In genomic region chr1:182147136-182147815, GRCh38 we compare ENCODE assay signal across 10 cellular contexts.
A peak's percentile ranks its signal among the peaks of the same experiment; 100 is the strongest.
DNase-seq lines count a peak whose midpoint lies in the region; ATAC-seq and TF ChIP-seq lines count a peak whose summit lies in the region.
"Had no signal": no experiment of that assay in that cellular context is flagged by ENCODE, and none has a peak within 500 bp of the region (broad histone marks: within the 10 kb centered on the region; RNA-seq: fewer than 3 reads in every experiment).

No MANE protein-coding gene starts in this region.

- H3K4me3 ChIP-seq in skeletal muscle tissue (ENCODE audit: low read length in 3 of 3) = no peak overlapping the region
- H3K4me3 ChIP-seq: heart left ventricle had no signal

- no peak overlapping the region for H3K27ac Mint-ChIP-seq in H9
- H3K27ac Mint-ChIP-seq: activated T-helper 1 cell treated with anti-CD3 and anti-CD28 coated beads, Interleukin-12 subunit alpha, Interleukin-12 subunit beta, Interleukin-2, Interleukin-4 antibody, amounts not matched to agents 30 ng/mL and 10 ng/mL and 1 ng/mL, durations not matched to agents 14 hours and 24 hours and 36 hours had no signal

- H3K79me2 ChIP-seq in H9 (ENCODE audit: insufficient read depth, low read length) = no peaks in the 10 kb centered on the region

- no peaks in the 10 kb centered on the region for H3K9me3 Mint-ChIP-seq in H9
- H3K9me3 Mint-ChIP-seq: activated T-helper 1 cell treated with anti-CD3 and anti-CD28 coated beads, Interleukin-12 subunit alpha, Interleukin-12 subunit beta, Interleukin-2, Interleukin-4 antibody, amounts not matched to agents 30 ng/mL and 10 ng/mL and 1 ng/mL, durations not matched to agents 14 hours and 24 hours and 36 hours had no signal

- H3K27ac ChIP-seq in skeletal muscle tissue (ENCODE audit: low read depth, low read length) = peak overlapping the region; percentile 36
- no peak overlapping the region for H3K27ac ChIP-seq in H9 (ENCODE audit: insufficient read length, low read depth, low read length)

- H3K9ac ChIP-seq in skeletal muscle tissue (ENCODE audit: low read depth in 1 of 3, low read length in 3 of 3) = no peak overlapping the region
- no peak overlapping the region for H3K9ac ChIP-seq in H9 (ENCODE audit: extremely low read depth, insufficient read length, low read length)

- no peak overlapping the region for H4K8ac ChIP-seq in H9 (replicated peaks; ENCODE audit: insufficient read length, low read depth, low read length)

- peaks cover 17 to 26% of the 10 kb centered on the region in 2 experiments for H3K4me1 Mint-ChIP-seq in H9

- H3K9me3 ChIP-seq in skeletal muscle tissue (ENCODE audit: control insufficient read depth in 3 of 3, low read length in 3 of 3) (no peaks in the 10 kb centered on the region), H9 (ENCODE audit: control insufficient read depth, low read depth, low read length) (no peaks in the 10 kb centered on the region)
- H3K9me3 ChIP-seq: heart left ventricle had no signal

- TF ChIP-seq CTCF in H9 (conservative IDR thresholded peaks at IDR 0.05) = no peak

- no CpG with 5 or more reads among the region's 4 CpGs for WGBS in H9 (ENCODE audit: extremely low coverage, insufficient read length, low lambda C conversion rate)

- no peak overlapping the region for H3K4me2 ChIP-seq in H9 (ENCODE audit: insufficient read depth, insufficient read length, low read length)

- no peaks in the 10 kb centered on the region for H3K79me1 ChIP-seq in H9 (ENCODE audit: insufficient read depth, low read depth, low read length, poor library complexity, severe bottlenecking)

- no peak overlapping the region for H2AFZ ChIP-seq in H9 (ENCODE audit: low read length)

- H3K4me1 ChIP-seq in skeletal muscle tissue (ENCODE audit: control insufficient read depth in 3 of 3, insufficient read depth in 3 of 3, low read length in 3 of 3) = peaks cover 28 to 30% (median 30%) of the 10 kb centered on the region in 3 donors
- H3K4me1 ChIP-seq in H9 (ENCODE audit: insufficient read depth, low read length) = no peaks in the 10 kb centered on the region

- no peak overlapping the region for H2BK15ac ChIP-seq in H9 (ENCODE audit: low read depth, low read length)

- no peak overlapping the region for H3K4me3 Mint-ChIP-seq in H9
- H3K4me3 Mint-ChIP-seq: activated T-helper 1 cell treated with anti-CD3 and anti-CD28 coated beads, Interleukin-12 subunit alpha, Interleukin-12 subunit beta, Interleukin-2, Interleukin-4 antibody, amounts not matched to agents 30 ng/mL and 10 ng/mL and 1 ng/mL, durations not matched to agents 14 hours and 24 hours and 36 hours had no signal

- H3T11ph ChIP-seq in H9 (ENCODE audit: low read length) = no peak overlapping the region

- no peak overlapping the region for H2BK120ac ChIP-seq in H9 (ENCODE audit: low read depth, low read length, poor library complexity, severe bottlenecking)

- H3K4ac ChIP-seq in H9 (ENCODE audit: low read depth, low read length) = no peak overlapping the region

- H4K20me1 ChIP-seq in H9 (ENCODE audit: control insufficient read depth, insufficient read depth, insufficient read length) = no peaks in the 10 kb centered on the region

- H3K56ac ChIP-seq in H9 (ENCODE audit: insufficient read length, low read depth, low read length) = no peak overlapping the region

- no peak overlapping the region for H3K23ac ChIP-seq in H9 (ENCODE audit: insufficient read length, low read depth, low read length)

- no peaks in the 10 kb centered on the region for H3K36me3 ChIP-seq in skeletal muscle tissue (ENCODE audit: control insufficient read depth in 3 of 3, insufficient read depth in 3 of 3, low read length in 3 of 3)
- H3K36me3 ChIP-seq: heart left ventricle had no signal

- no peaks in the 10 kb centered on the region; the same call in 1 of the 2 replicates for H3K27me3 Mint-ChIP-seq in H9 (ENCODE audit: low read depth)

- H2BK20ac ChIP-seq in H9 (ENCODE audit: low read depth, low read length, poor library complexity, severe bottlenecking) = no peak overlapping the region

- no peak overlapping the region for H3K18ac ChIP-seq in H9 (ENCODE audit: insufficient read length, low read depth, low read length)

- no peaks in the 10 kb centered on the region for H3K23me2 ChIP-seq in H9 (ENCODE audit: insufficient read length, low read depth, low read length, poor library complexity, severe bottlenecking)

- no peak overlapping the region for H4K91ac ChIP-seq in H9 (ENCODE audit: insufficient read length, low read depth, low read length)

- H2AK5ac ChIP-seq in H9 (ENCODE audit: insufficient read length, low read length) = no peak overlapping the region

- peak; percentile 89 for ATAC-seq in GM19043 (IDR thresholded peaks at IDR 0.05; ENCODE audit: low read depth, unreplicated experiment)
- ATAC-seq in HG02870 (IDR thresholded peaks at IDR 0.05; ENCODE audit: unreplicated experiment) = peak; percentile 94
- ATAC-seq: heart left ventricle had no signal

- DNase-seq in NOMO-1 treated with dmso at 0.1 percent for 144 hours (lab: John Stamatoyannopoulos, UW; ENCODE audit: unreplicated experiment) = peak; percentile 84
- no peak for DNase-seq in H9
- DNase-seq in NCI-H526 (lab: John Stamatoyannopoulos, UW) = no peak
- DNase-seq in COR-L47 (lab: John Stamatoyannopoulos, UW) = no peak
- DNase-seq in hepatic stellate cell (ENCODE audit: low spot score) = no peak

- H3K14ac ChIP-seq in H9 (ENCODE audit: insufficient read depth, low read length) = no peak overlapping the region

- H2BK12ac ChIP-seq in H9 (ENCODE audit: insufficient read length, low read depth, low read length) = no peak overlapping the region

- H3K27me3 ChIP-seq in skeletal muscle tissue (ENCODE audit: control insufficient read depth in 3 of 3, insufficient read depth in 3 of 3, low read length in 3 of 3) (no peaks in the 10 kb centered on the region), H9 (ENCODE audit: insufficient read depth, low read length) (no peaks in the 10 kb centered on the region)
- H3K27me3 ChIP-seq: heart left ventricle had no signal

- H2BK5ac ChIP-seq in H9 (ENCODE audit: insufficient read length, low read length) = no peak overlapping the region

- H3K36me3 Mint-ChIP-seq in H9 (ENCODE audit: insufficient read depth in 1 of 3, low read depth in 3 of 3) = no peaks in the 10 kb centered on the region

- H4K5ac ChIP-seq in H9 (ENCODE audit: insufficient read length, low read depth, low read length) = no peak overlapping the region
